ENCODE assay signal across 2 cellular contexts in the genomic region with DNA sequence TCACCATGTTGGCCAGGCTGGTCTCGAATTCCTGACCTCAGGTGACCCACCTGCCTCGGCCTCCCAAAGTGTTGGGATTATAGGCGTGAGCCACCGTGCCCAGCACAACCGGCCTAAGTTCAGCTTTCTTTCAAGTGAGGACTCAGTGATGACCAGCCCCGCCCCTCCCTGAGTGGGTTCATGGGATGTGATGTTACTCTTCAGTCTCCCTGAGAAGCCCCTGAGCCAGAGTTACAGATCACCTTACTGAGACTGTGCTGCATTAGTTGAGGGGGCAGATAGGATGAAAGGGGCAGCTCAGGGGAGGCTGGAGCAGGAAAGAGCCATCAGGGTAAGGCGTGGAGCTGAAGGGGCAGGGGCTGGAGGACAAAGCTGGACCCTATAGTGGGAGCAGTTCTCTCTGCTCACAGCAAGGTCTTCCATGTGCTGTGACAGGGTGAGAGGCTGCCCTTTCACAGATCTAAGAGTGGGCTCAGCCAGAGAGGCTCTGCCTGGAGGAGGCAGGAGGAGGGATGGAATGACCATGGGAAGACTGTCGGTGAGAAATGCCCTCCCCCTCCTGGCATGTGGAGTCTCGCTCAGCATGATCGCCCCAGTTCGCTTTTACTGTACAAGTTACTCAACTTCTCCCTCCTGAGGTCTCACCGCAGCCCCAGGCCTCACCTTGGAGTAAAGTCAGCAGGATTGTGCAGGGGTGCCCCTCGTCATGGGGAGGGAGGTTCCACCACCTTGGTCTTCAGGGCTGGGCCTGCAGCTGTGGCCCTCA.
A peak's percentile ranks its signal among the peaks of the same experiment; 100 is the strongest.
TF ChIP-seq lines count a peak whose summit lies in the region.

No MANE protein-coding gene starts in this region.

TF ChIP-seq in PFSK-1, 5 proteins besides CTCF, POLR2A, EP300 and RAD21:
- 0 out of 2 replicates have a peak, but pooled peaks have one; percentile 15 for TF ChIP-seq POLR2AphosphoS5 (IDR thresholded peaks at IDR 0.05; ENCODE audit: low read depth, low read length)
- TF ChIP-seq TAF1 (IDR thresholded peaks at IDR 0.05; ENCODE audit: borderline replicate concordance, insufficient read depth, low read length), result no peak
- no peak for TF ChIP-seq SIN3A (IDR thresholded peaks at IDR 0.05; ENCODE audit: borderline replicate concordance, insufficient read depth, low read length)
- no peak for TF ChIP-seq REST (IDR thresholded peaks at IDR 0.05; ENCODE audit: insufficient read depth in 1 of 2, low read depth in 2 of 2, low read length in 2 of 2)

TF ChIP-seq in K562, 482 proteins besides CTCF, POLR2A, EP300 and RAD21:
- TF ChIP-seq ZNF263 (CRISPR knock-in tag; IDR thresholded peaks at IDR 0.05; ENCODE audit: borderline replicate concordance) (peak; percentile 29; the same call in 1 of the 2 replicates), SOX6 (IDR thresholded peaks at IDR 0.05) (no peak)
